Comparison of ENCODE assay signal across 25 cellular contexts in the genomic region with DNA sequence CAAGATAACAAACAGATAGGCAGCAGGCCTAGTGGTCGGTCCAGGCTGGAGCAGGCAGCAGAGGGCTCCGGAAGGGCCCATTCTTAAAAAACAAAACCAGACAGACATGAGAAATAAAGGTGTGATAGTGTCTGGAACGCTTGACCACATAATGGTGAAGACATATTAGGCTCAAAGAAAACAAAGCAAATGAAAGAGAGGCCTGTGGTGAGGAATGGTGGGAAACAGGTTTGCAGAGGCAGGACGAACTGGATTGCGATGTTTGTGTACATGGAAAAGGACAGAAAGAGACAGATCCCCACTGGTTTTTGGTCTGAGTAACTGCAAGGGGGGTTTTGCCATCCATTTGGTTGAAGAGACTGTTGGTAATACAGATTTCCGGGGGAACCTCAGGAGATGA. TPM values are rescaled to one million over a fixed set of nuclear protein-coding genes. Genes with fewer than 3 reads are reported as not detected.
"Had no signal": no experiment of that assay in that cellular context is flagged by ENCODE, and none has a peak within 500 bp of the region (broad histone marks: within the 10 kb centered on the region; RNA-seq: fewer than 3 reads in every experiment).

No MANE protein-coding gene starts in this region.

- ATAC-seq: left ventricle myocardium superior; mucosa of descending colon; natural killer cell treated with Interleukin-12 subunit alpha and Interleukin-12 subunit beta and Interleukin-15 and Interleukin-18, amount 100 ng/mL, for 72 hours; sciatic nerve; stimulated activated effector memory CD8-positive, alpha-beta T cell treated with anti-CD3 and anti-CD28 coated beads, Interleukin-12 subunit alpha, Interleukin-12 subunit beta, amount 100 ng/mL, for 72 hours had no signal

- H3K27me3 ChIP-seq: dorsolateral prefrontal cortex, esophagus squamous epithelium, stomach, thyroid gland had no signal

- DNase-seq: dorsolateral prefrontal cortex; effector CD4-positive, alpha-beta T cell; esophagus squamous epithelium; foreskin melanocyte; hypothalamus; immature natural killer cell; left ventricle myocardium superior; mucosa of descending colon; naive B cell; stimulated activated CD4-positive, alpha-beta T cell treated with anti-CD3 and anti-CD28 coated beads, Interleukin-2, amount 100 ng/mL, for 24 hours; stimulated activated CD4-positive, alpha-beta T cell treated with anti-CD3 and anti-CD28 coated beads, Interleukin-4, amount 100 ng/mL, for 24 hours; stimulated activated naive CD4-positive, alpha-beta T cell treated with Interleukin-2 at 50 U/mL for 16 hours; stomach; thyroid gland had no signal

- H3K4me1 ChIP-seq: thyroid gland had no signal

- H3K9me3 ChIP-seq: esophagus squamous epithelium, mucosa of descending colon, stomach, thyroid gland had no signal

- H3K9ac ChIP-seq: parathyroid adenoma had no signal

- H3K9me3 Mint-ChIP-seq: immature natural killer cell; memory B cell; mesothelial cell of epicardium; naive B cell; natural killer cell treated with Interleukin-12 subunit alpha and Interleukin-12 subunit beta and Interleukin-15 and Interleukin-18, amount 100 ng/mL, for 72 hours; neural crest cell; stimulated activated effector memory CD8-positive, alpha-beta T cell treated with anti-CD3 and anti-CD28 coated beads, Interleukin-12 subunit alpha, Interleukin-12 subunit beta, amount 100 ng/mL, for 72 hours; type B pancreatic cell had no signal

- H3K4me3 Mint-ChIP-seq: immature natural killer cell; memory B cell; mesothelial cell of epicardium; naive B cell; natural killer cell treated with Interleukin-12 subunit alpha and Interleukin-12 subunit beta and Interleukin-15 and Interleukin-18, amount 100 ng/mL, for 72 hours; neural crest cell; stimulated activated effector memory CD8-positive, alpha-beta T cell treated with anti-CD3 and anti-CD28 coated beads, Interleukin-12 subunit alpha, Interleukin-12 subunit beta, amount 100 ng/mL, for 72 hours; type B pancreatic cell had no signal

- H3K79me2 ChIP-seq: parathyroid adenoma had no signal

- H3K4me3 ChIP-seq: dorsolateral prefrontal cortex, esophagus squamous epithelium, lung, mucosa of descending colon, stomach, thyroid gland had no signal

- H2AFZ ChIP-seq: parathyroid adenoma had no signal

- H3K27ac Mint-ChIP-seq: immature natural killer cell; memory B cell; mesothelial cell of epicardium; naive B cell; natural killer cell treated with Interleukin-12 subunit alpha and Interleukin-12 subunit beta and Interleukin-15 and Interleukin-18, amount 100 ng/mL, for 72 hours; progenitor cell of endocrine pancreas; stimulated activated effector memory CD8-positive, alpha-beta T cell treated with anti-CD3 and anti-CD28 coated beads, Interleukin-12 subunit alpha, Interleukin-12 subunit beta, amount 100 ng/mL, for 72 hours; type B pancreatic cell had no signal

- H3K36me3 Mint-ChIP-seq: immature natural killer cell; memory B cell; mesothelial cell of epicardium; naive B cell; natural killer cell treated with Interleukin-12 subunit alpha and Interleukin-12 subunit beta and Interleukin-15 and Interleukin-18, amount 100 ng/mL, for 72 hours; stimulated activated effector memory CD8-positive, alpha-beta T cell treated with anti-CD3 and anti-CD28 coated beads, Interleukin-12 subunit alpha, Interleukin-12 subunit beta, amount 100 ng/mL, for 72 hours; type B pancreatic cell had no signal

- H3K4me1 Mint-ChIP-seq: immature natural killer cell; mesothelial cell of epicardium; neural crest cell; stimulated activated effector memory CD8-positive, alpha-beta T cell treated with anti-CD3 and anti-CD28 coated beads, Interleukin-12 subunit alpha, Interleukin-12 subunit beta, amount 100 ng/mL, for 72 hours had no signal

- H3K27me3 Mint-ChIP-seq: memory B cell, progenitor cell of endocrine pancreas had no signal

- FAIRE-seq: keratinocyte had no signal

- H3K36me3 ChIP-seq: esophagus squamous epithelium, stomach, thyroid gland had no signal

- H3K27ac ChIP-seq: dorsolateral prefrontal cortex, esophagus squamous epithelium, parathyroid adenoma, stomach, thyroid gland had no signal

RNA-seq across cellular contexts. Expression of a gene that starts 19.9 kb away (rescaled TPM):
- total RNA-seq: neural crest cell had no signal
